In genomic region chr2:159285433-159285832, GRCh38 we compare ENCODE assay signal across 1 cellular context.
TF ChIP-seq lines count a peak whose summit lies in the region.

No MANE protein-coding gene starts in this region.

TF ChIP-seq in H1, 55 proteins besides CTCF, POLR2A, EP300 and RAD21:
- TF ChIP-seq SIRT6 (IDR thresholded peaks at IDR 0.05; ENCODE audit: low read length) (no peak), TBP (IDR thresholded peaks at IDR 0.05; ENCODE audit: low read depth, low read length) (no peak), SIX5 (IDR thresholded peaks at IDR 0.05; ENCODE audit: low read depth, low read length) (no peak), EGR1 (IDR thresholded peaks at IDR 0.05; ENCODE audit: borderline replicate concordance, low read depth, low read length) (no peak), BCL11A (IDR thresholded peaks at IDR 0.05; ENCODE audit: low read depth in 2 of 2, low read length in 2 of 2) (no peak), JUN (IDR thresholded peaks at IDR 0.05; ENCODE audit: low read depth, low read length) (no peak), SP4 (IDR thresholded peaks at IDR 0.05; ENCODE audit: low read length) (no peak), CBX5 (IDR thresholded peaks at IDR 0.05; ENCODE audit: low read depth, low read length) (no peak), KDM4A (IDR thresholded peaks at IDR 0.05; ENCODE audit: low read depth, low read length, severe bottlenecking) (no peak), ZNF274 (IDR thresholded peaks at IDR 0.05; ENCODE audit: borderline replicate concordance, extremely low read depth, low read length) (no peak), TAF7 (optimal IDR thresholded peaks at IDR 0.05; ENCODE audit: borderline replicate concordance, low read depth, low read length) (no peak), RNF2 (IDR thresholded peaks at IDR 0.05; ENCODE audit: borderline replicate concordance, low read depth, low read length, missing control alignments, poor library complexity, severe bottlenecking) (no peak), CHD7 (IDR thresholded peaks at IDR 0.05; ENCODE audit: insufficient replicate concordance, low read length) (no peak), GTF2F1 (IDR thresholded peaks at IDR 0.05; ENCODE audit: borderline replicate concordance, low read depth, low read length) (no peak), BRCA1 (IDR thresholded peaks at IDR 0.05; ENCODE audit: low read depth, low read length) (no peak), RFX5 (IDR thresholded peaks at IDR 0.05; ENCODE audit: borderline replicate concordance, low read depth, low read length) (no peak), BACH1 (IDR thresholded peaks at IDR 0.05; ENCODE audit: low read length) (no peak)
